Comparison of ENCODE assay signal across 11 cellular contexts in genomic region chr4:104752337-104752736, GRCh38.
DNase-seq lines count a peak whose midpoint lies in the region; ATAC-seq and TF ChIP-seq lines count a peak whose summit lies in the region.
"Had no signal": no experiment of that assay in that cellular context is flagged by ENCODE, and none has a peak within 500 bp of the region (broad histone marks: within the 10 kb centered on the region; RNA-seq: fewer than 3 reads in every experiment).

No MANE protein-coding gene starts in this region.

- ATAC-seq in GM18505 (IDR thresholded peaks at IDR 0.05; ENCODE audit: unreplicated experiment): peak; percentile 75
- peak; percentile 78 for ATAC-seq in GM21367 (IDR thresholded peaks at IDR 0.05; ENCODE audit: unreplicated experiment)
- peak; percentile 89 for ATAC-seq in HG03060 (IDR thresholded peaks at IDR 0.05; ENCODE audit: low read depth, unreplicated experiment)
- ATAC-seq in body of pancreas: peak; percentile 42
- ATAC-seq: left lobe of liver had no signal

- H4K20me1 ChIP-seq in osteoblast (ENCODE audit: insufficient read depth, low read length): no peaks in the 10 kb centered on the region

- intact Hi-C loops in body of pancreas (cut with DNase I): no loop called here
- intact Hi-C loops in dorsolateral prefrontal cortex (cut with DNase I): no loop called here
- intact Hi-C loops in prostate gland (cut with DNase I): no loop called here

- no peaks in the 10 kb centered on the region for H3K27me3 ChIP-seq in body of pancreas
- no peaks in the 10 kb centered on the region for H3K27me3 ChIP-seq in osteoblast (ENCODE audit: insufficient read depth, low read length)
- peaks cover 0 to 4% (median 0%) of the 10 kb centered on the region in 45 donors for H3K27me3 ChIP-seq in dorsolateral prefrontal cortex
- no peaks in the 10 kb centered on the region for H3K27me3 ChIP-seq in prostate gland (replicated peaks; ENCODE audit: insufficient read depth)
- H3K27me3 ChIP-seq: adrenal gland had no signal

- TF ChIP-seq CTCF in body of pancreas (IDR thresholded peaks at IDR 0.05) (no peak), osteoblast (IDR thresholded peaks at IDR 0.05; ENCODE audit: extremely low read depth, low read depth, low read length) (no peak), dorsolateral prefrontal cortex (IDR thresholded peaks at IDR 0.05 in 54 of 56, conservative IDR thresholded peaks at IDR 0.05 in 2 of 56; ENCODE audit: low read depth in 1 of 56, partially characterized antibody in 56 of 56) (no peak), prostate gland (IDR thresholded peaks at IDR 0.05) (no peak)

- H3K9me3 ChIP-seq in body of pancreas (no peaks in the 10 kb centered on the region), osteoblast (ENCODE audit: low read depth, low read length) (no peaks in the 10 kb centered on the region), prostate gland (no peaks in the 10 kb centered on the region)
- H3K9me3 ChIP-seq: adrenal gland had no signal

- H3K4me3 ChIP-seq in body of pancreas: no peak overlapping the region
- H3K4me3 ChIP-seq in osteoblast (ENCODE audit: insufficient read depth, low read length): no peak overlapping the region
- H3K4me3 ChIP-seq in dorsolateral prefrontal cortex: no peak overlapping the region
- H3K4me3 ChIP-seq in prostate gland: no peak overlapping the region
- H3K4me3 ChIP-seq: adrenal gland had no signal

- 22 to 57% methylated on average over 1 of the region's 1 CpG for WGBS in body of pancreas, 2 donors
- 33% methylated on average over 1 of the region's 1 CpG for WGBS in prostate gland

- no peaks in the 10 kb centered on the region for H3K36me3 ChIP-seq in body of pancreas (replicated peaks in 1 of 2; ENCODE audit: insufficient read depth in 1 of 2, low read depth in 2 of 2)
- no peaks in the 10 kb centered on the region for H3K36me3 ChIP-seq in osteoblast (ENCODE audit: insufficient read depth, low read length)
- H3K36me3 ChIP-seq in prostate gland: no peaks in the 10 kb centered on the region
- H3K36me3 ChIP-seq: adrenal gland had no signal

- H3K4me1 ChIP-seq in body of pancreas (no peaks in the 10 kb centered on the region), osteoblast (ENCODE audit: insufficient read depth, low read length) (no peaks in the 10 kb centered on the region), prostate gland (replicated peaks) (no peaks in the 10 kb centered on the region)

- no peak overlapping the region for H2AFZ ChIP-seq in osteoblast (ENCODE audit: low read length)

- TF ChIP-seq POLR2A in GM18505 (IDR thresholded peaks at IDR 0.05; ENCODE audit: borderline replicate concordance, extremely low read depth, insufficient read depth, insufficient read length) (no peak), body of pancreas (IDR thresholded peaks at IDR 0.05) (no peak), prostate gland (IDR thresholded peaks at IDR 0.05) (no peak)

- DNase-seq in body of pancreas (no peak), osteoblast (ENCODE audit: insufficient read length, low spot score, missing footprints) (no peak), dorsolateral prefrontal cortex (no peak), prostate gland (ENCODE audit: low spot score) (no peak)
- no peak for DNase-seq in activated naive CD4-positive, alpha-beta T cell treated with anti-CD3 and anti-CD28 coated beads, Interleukin-2, amount 50 U/mL, for 16 hours
- DNase-seq: activated CD4-positive, alpha-beta memory T cell treated with anti-CD3 and anti-CD28 coated beads, Interleukin-2, amount 10 ng/mL, durations not matched to agents 7 days and 5 days; adrenal gland had no signal

- H3K4me2 ChIP-seq in osteoblast (ENCODE audit: insufficient read depth, low read length): no peak overlapping the region

- H3K27ac ChIP-seq in body of pancreas (no peak overlapping the region), osteoblast (ENCODE audit: low read depth, low read length) (no peak overlapping the region), dorsolateral prefrontal cortex (no peak overlapping the region), prostate gland (no peak overlapping the region)
- H3K27ac ChIP-seq: adrenal gland had no signal

- no peaks in the 10 kb centered on the region for H3K79me2 ChIP-seq in osteoblast (ENCODE audit: insufficient read depth, low read length)
